10 cellular contexts compared by ENCODE assay signal in the genomic region with DNA sequence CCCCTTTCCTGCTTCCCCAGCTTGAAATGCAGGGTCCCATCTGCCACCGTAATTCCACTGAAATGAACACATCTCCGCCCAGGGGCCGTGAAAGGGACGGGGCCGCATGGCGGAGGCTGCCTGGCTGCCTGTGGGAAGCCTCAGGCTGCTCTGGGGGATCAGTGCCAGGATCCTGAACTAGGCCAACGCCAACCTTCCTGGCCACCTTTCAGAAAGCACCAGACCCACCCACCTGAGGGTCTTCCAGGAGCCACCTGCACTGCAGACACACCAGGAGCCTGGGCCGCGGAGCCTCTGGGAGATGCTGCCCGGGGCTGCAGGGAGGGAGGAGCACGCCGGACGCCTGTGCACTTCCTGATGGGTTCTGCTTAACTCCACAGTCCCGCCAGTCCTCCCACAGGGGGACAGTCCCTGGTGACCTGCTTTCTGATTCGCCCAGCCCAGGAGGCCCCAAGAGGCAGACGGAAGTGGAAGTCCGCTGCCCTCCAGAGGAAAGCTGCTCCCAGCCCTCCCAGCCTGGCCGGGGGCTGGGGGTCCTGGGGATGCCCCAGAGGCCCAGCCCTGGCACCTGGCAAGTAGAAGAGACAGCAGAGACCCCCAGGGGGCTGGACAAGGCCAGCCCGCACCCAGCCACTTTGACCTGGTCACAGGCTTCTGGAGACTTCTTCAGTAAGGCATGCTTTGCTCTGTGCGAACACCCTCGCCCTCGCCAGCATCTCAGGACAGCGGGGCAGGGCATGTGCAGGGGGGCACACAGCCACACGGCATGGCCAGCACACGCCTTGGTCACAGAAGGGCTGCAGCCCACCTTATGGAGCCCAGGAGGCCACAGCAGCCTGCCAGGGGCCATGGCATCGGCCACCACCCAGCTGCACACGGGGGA. TPM values are rescaled to one million over a fixed set of nuclear protein-coding genes. Genes with fewer than 3 reads are reported as not detected.
A peak's percentile ranks its signal among the peaks of the same experiment; 100 is the strongest.
DNase-seq lines count a peak whose midpoint lies in the region; TF ChIP-seq lines count a peak whose summit lies in the region.
"Had no signal": no experiment of that assay in that cellular context is flagged by ENCODE, and none has a peak within 500 bp of the region (broad histone marks: within the 10 kb centered on the region; RNA-seq: fewer than 3 reads in every experiment).

CARD9 (minus strand) TSS at position 370 of the 883 bp plus-strand sequence. CDS start 1,591 bp downstream, outside the sequence.

- peaks cover 0 to 8% of the 10 kb centered on the region in 2 donors for H3K4me1 ChIP-seq in breast epithelium

- H3K27me3 ChIP-seq in breast epithelium, result no peaks in the 10 kb centered on the region

- no peak for TF ChIP-seq POLR2A in breast epithelium (IDR thresholded peaks at IDR 0.05)

- H3K4me3 ChIP-seq in breast epithelium, result peak within 1 kb of the TSS; percentile 24 to 55 (median 31)

- TF ChIP-seq CTCF in breast epithelium (IDR thresholded peaks at IDR 0.05), result no peak

- intact Hi-C loops in breast epithelium (cut with DNase I; ENCODE audit: low total_unique reads), result no loop called here

- no peaks in the 10 kb centered on the region for H3K36me3 ChIP-seq in breast epithelium

- H3K9me3 ChIP-seq in breast epithelium, result no peaks in the 10 kb centered on the region

- H3K27ac ChIP-seq in breast epithelium, result peak within 1 kb of the TSS; percentile 61 to 79

- peak; percentile 71 for DNase-seq in Ammon's horn (ENCODE audit: low spot score)
- peak; percentile 42 for DNase-seq in KBM-7
- no peak for DNase-seq in breast epithelium (ENCODE audit: low spot score in 2 of 2)
- peak; percentile 49 for DNase-seq in mucosa of gallbladder (ENCODE audit: low spot score)
- DNase-seq in NCI-H1930 (lab: John Stamatoyannopoulos, UW), result no peak
- DNase-seq in dedifferentiated amniotic fluid mesenchymal stem cell (ENCODE audit: extremely low spot score), result no peak
- no peak for DNase-seq in amniotic stem cell (lab: John Stamatoyannopoulos, UW)
- DNase-seq in activated CD4-positive, alpha-beta T cell treated with anti-CD3 and anti-CD28 coated beads for 1 hour, result no peak
- DNase-seq: naive B cell, NCI-H1092 had no signal

- in situ Hi-C loops in KBM-7 (cut with MboI; ENCODE audit: low pct_unique_long_range_greater_than_20kb, low sequenced_read_pairs), result no loop called here

RNA-seq across cellular contexts. Expression of gene CARD9, which starts in this region (rescaled TPM):
- 1 to 10 TPM; 3.0 to 7.6 (median 3.3) TPM for total RNA-seq in breast epithelium
- total RNA-seq in mucosa of gallbladder, result 8.2 TPM

Comparison
In these comparisons a context has a peak if more than half of its experiments do, and no peak if none do; other contexts are left out.
1. DNase-seq: peak in Ammon's horn (single experiment), KBM-7 (single experiment) and mucosa of gallbladder (single experiment); none in breast epithelium (0 of 2), NCI-H1930 (0 of 2), dedifferentiated amniotic fluid mesenchymal stem cell (single experiment), amniotic stem cell (single experiment) and activated CD4-positive, alpha-beta T cell treated with anti-CD3 and anti-CD28 coated beads for 1 hour (single experiment).